9 cellular contexts compared by ENCODE assay signal in the genomic region with DNA sequence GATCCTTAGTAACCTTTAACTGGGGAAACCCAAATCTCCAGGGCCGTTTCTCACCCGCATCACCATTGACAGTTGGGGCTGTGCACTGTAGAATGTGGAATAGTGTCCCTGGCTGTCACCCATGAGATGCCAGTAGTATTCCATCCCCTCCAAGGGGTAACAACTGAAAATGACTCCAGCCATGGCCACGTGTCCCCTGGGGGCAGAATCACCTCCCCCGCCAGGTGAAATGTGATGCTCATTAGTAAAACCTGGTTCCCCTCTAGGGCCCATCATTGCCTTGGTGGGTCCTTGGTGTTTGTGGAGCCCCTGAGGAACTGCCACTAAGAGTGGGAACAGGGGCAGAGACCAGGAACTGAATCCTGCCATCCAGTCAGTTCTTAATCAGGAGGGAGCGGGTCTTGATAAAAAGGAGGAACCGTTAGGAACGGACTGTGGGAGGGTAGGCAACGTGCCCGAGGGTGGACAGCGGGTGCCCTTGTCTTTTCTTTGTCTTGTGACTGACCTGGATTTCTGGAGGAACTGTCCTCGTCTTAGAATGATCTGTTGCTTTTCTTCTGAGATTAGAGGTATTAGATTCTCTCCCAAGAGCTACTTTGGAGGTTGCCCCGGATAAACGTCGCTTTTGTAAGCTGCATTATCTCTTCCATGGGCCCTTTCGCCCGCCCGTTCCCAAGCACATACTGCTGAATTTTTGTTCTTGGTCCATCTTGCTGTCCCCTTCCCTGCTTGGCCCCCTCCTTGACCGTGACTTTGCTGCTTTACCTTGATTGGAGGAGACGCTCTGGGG. TPM values are rescaled to one million over a fixed set of nuclear protein-coding genes. Genes with fewer than 3 reads are reported as not detected.
DNase-seq lines count a peak whose midpoint lies in the region; ATAC-seq, FAIRE-seq and TF ChIP-seq lines count a peak whose summit lies in the region.
"Had no signal": no experiment of that assay in that cellular context is flagged by ENCODE, and none has a peak within 500 bp of the region (broad histone marks: within the 10 kb centered on the region; RNA-seq: fewer than 3 reads in every experiment).

No MANE protein-coding gene starts in this region.

- dilution Hi-C loops in mammary epithelial cell (cut with HindIII; ENCODE audit: low sequenced_read_pairs) = loop anchor here (5.0 kb wide), 1 partner anchor 88 kb away; no protein-coding TSS in a partner anchor

- H3K9ac ChIP-seq in HUES6 (ENCODE audit: low read length) (no peak overlapping the region), mammary epithelial cell (ENCODE audit: insufficient read depth, low read length) (peak overlapping the region; percentile 87)

- no peaks in the 10 kb centered on the region; the same call in 1 of the 2 replicates for H3K36me3 ChIP-seq in HUES6 (ENCODE audit: control insufficient read depth, insufficient read depth, low read length)
- H3K36me3 ChIP-seq in mammary epithelial cell (ENCODE audit: insufficient read depth, low read length) = no peaks in the 10 kb centered on the region
- H3K36me3 ChIP-seq in muscle layer of duodenum (ENCODE audit: control insufficient read depth in 1 of 2, insufficient read depth in 2 of 2, low read length in 2 of 2) = peaks cover 0 to 7% of the 10 kb centered on the region in 2 donors

- H3K4me1 ChIP-seq in A549 (peaks cover 34% of the 10 kb centered on the region), HUES6 (ENCODE audit: control insufficient read depth, insufficient read depth, low read length) (peaks cover 42% of the 10 kb centered on the region), mammary epithelial cell (ENCODE audit: insufficient read depth, low read length) (peaks cover 22% of the 10 kb centered on the region), muscle layer of duodenum (ENCODE audit: control insufficient read depth in 1 of 2, insufficient read depth in 2 of 2, low read length in 2 of 2) (peaks cover 13 to 51% of the 10 kb centered on the region in 2 donors)

- TF ChIP-seq POLR2A in A549 (IDR thresholded peaks at IDR 0.05; ENCODE audit: low read length) = no peak

- in situ Hi-C loops in mammary epithelial cell (cut with MboI; ENCODE audit: low sequenced_read_pairs in 2 of 2) = loop anchor here in 1 of 2 donors (10.0 kb wide), 1 partner anchor 306 kb away; no protein-coding TSS in a partner anchor

- POLR2A ChIA-PET in A549 (lab: Yijun Ruan, JAX) = no interaction called here

- intact Hi-C loops in mammary epithelial cell (cut with micrococcal nuclease) = loop anchor here (5.0 kb wide), 1 partner anchor 308 kb away; no protein-coding TSS in a partner anchor

- ATAC-seq in A549 (no peak), HG03280 (IDR thresholded peaks at IDR 0.05; ENCODE audit: unreplicated experiment) (no peak), GM21619 (IDR thresholded peaks at IDR 0.05; ENCODE audit: unreplicated experiment) (no peak), GM18861 (IDR thresholded peaks at IDR 0.05; ENCODE audit: unreplicated experiment) (no peak)

- no peaks in the 10 kb centered on the region for H4K20me1 ChIP-seq in mammary epithelial cell (ENCODE audit: insufficient read depth, low read length)

- TF ChIP-seq RAD21 in A549 (conservative IDR thresholded peaks at IDR 0.05 in 1 of 2, IDR thresholded peaks at IDR 0.05 in 1 of 2) = no peak

- TSS peak; percentile 52 for BruUV-seq in mammary epithelial cell (replicated peaks; lab: Mats Ljungman, UMichigan)

- CTCF ChIA-PET in A549 (lab: Yijun Ruan, JAX) = interaction anchor here (0.6 to 1.4 kb wide), 6 partner anchors 8 to 193 kb away, joined by 3 read pairs; no protein-coding TSS in a partner anchor
- CTCF ChIA-PET in mammary epithelial cell (lab: Charles Lee; ENCODE audit: low non-redundant PET) = no interaction called here

- H3K4me2 ChIP-seq in A549 (peak overlapping the region; percentile 96), mammary epithelial cell (ENCODE audit: insufficient read depth, low read depth, low read length) (peak overlapping the region; percentile 94)

- H3K27me3 ChIP-seq in HUES6 (ENCODE audit: control insufficient read depth, insufficient read depth, low read length) = no peaks in the 10 kb centered on the region
- no peaks in the 10 kb centered on the region for H3K27me3 ChIP-seq in mammary epithelial cell (ENCODE audit: insufficient read depth, low read length)
- H3K27me3 ChIP-seq in muscle layer of duodenum (ENCODE audit: low read depth, low read length) = no peaks in the 10 kb centered on the region

- peak overlapping the region; percentile 29; the same call in 2 of the 3 replicates for H3K4me3 ChIP-seq in A549
- peak overlapping the region; percentile 3; the same call in 1 of the 2 replicates for H3K4me3 ChIP-seq in HUES6 (ENCODE audit: low read depth, low read length)
- peak overlapping the region; percentile 29 to 56 (median 53) for H3K4me3 ChIP-seq in mammary epithelial cell (replicated peaks in 1 of 3; ENCODE audit: insufficient read depth in 1 of 3, low read depth in 2 of 3, low read length in 3 of 3)
- peak overlapping the region; percentile 42 to 55 for H3K4me3 ChIP-seq in muscle layer of duodenum (ENCODE audit: low read depth in 1 of 2, low read length in 2 of 2)

- H3K9me3 ChIP-seq in A549 (no peaks in the 10 kb centered on the region), HUES6 (ENCODE audit: control insufficient read depth, insufficient read depth, low read depth, low read length) (no peaks in the 10 kb centered on the region), mammary epithelial cell (replicated peaks; ENCODE audit: insufficient read depth, low read length) (no peaks in the 10 kb centered on the region), muscle layer of duodenum (ENCODE audit: control insufficient read depth in 1 of 2, low read length in 2 of 2) (no peaks in the 10 kb centered on the region)

- H3K27ac ChIP-seq in A549 (peak overlapping the region; percentile 83 to 94), HUES6 (ENCODE audit: low read depth, low read length) (peak overlapping the region; percentile 17; the same call in 1 of the 2 replicates), mammary epithelial cell (ENCODE audit: insufficient read depth, low read depth, low read length) (peak overlapping the region; percentile 91), muscle layer of duodenum (ENCODE audit: low read length) (peak overlapping the region; percentile 95)
- H3K27ac ChIP-seq: VCaP had no signal

- H3K79me2 ChIP-seq in mammary epithelial cell (ENCODE audit: insufficient read depth, low read length) = peaks cover 91% of the 10 kb centered on the region

- WGBS in A549 (ENCODE audit: missing lambda C conversion rate) = 85% methylated on average over 18 of the region's 19 CpGs
- 47% methylated on average over 18 of the region's 19 CpGs for WGBS in mammary epithelial cell (ENCODE audit: low coverage, missing lambda C conversion rate)

- no peak for TF ChIP-seq EP300 in A549 (IDR thresholded peaks at IDR 0.05)

- no peak for DNase-seq in A549 (ENCODE audit: low read depth in 1 of 2, low spot score in 1 of 2)
- peak; percentile 17 for DNase-seq in mammary epithelial cell
- DNase-seq in activated CD4-positive, CD25-positive, alpha-beta regulatory T cell (lab: John Stamatoyannopoulos, UW) = no peak

- TF ChIP-seq CTCF in A549 (IDR thresholded peaks at IDR 0.05) (no peak), mammary epithelial cell (conservative IDR thresholded peaks at IDR 0.05 in 1 of 2, IDR thresholded peaks at IDR 0.05 in 1 of 2; ENCODE audit: extremely low read depth in 1 of 2, insufficient read depth in 1 of 2, low read depth in 1 of 2, low read length in 2 of 2) (no peak)

- H2AFZ ChIP-seq in mammary epithelial cell (ENCODE audit: low read depth, low read length) = peak overlapping the region; percentile 28

- no peak for FAIRE-seq in A549 (lab: Jason Lieb, UNC)

TF ChIP-seq in A549, 52 proteins besides CTCF, POLR2A, EP300 and RAD21 (continues in another document):
- TF ChIP-seq HOXB13 (CRISPR knock-in tag; IDR thresholded peaks at IDR 0.05; ENCODE audit: low read depth) = no peak
- TF ChIP-seq RNF2 (IDR thresholded peaks at IDR 0.05; ENCODE audit: borderline replicate concordance, low read depth) = no peak
- no peak for TF ChIP-seq ZC3H11A (IDR thresholded peaks at IDR 0.05)
- no peak for TF ChIP-seq ZSCAN20 (CRISPR knock-in tag; IDR thresholded peaks at IDR 0.05)
- TF ChIP-seq CHD4 (IDR thresholded peaks at IDR 0.05; ENCODE audit: borderline replicate concordance) = no peak
- no peak for TF ChIP-seq BHLHE40 (IDR thresholded peaks at IDR 0.05; ENCODE audit: low read depth, low read length)
- TF ChIP-seq TFCP2L1 (CRISPR knock-in tag; IDR thresholded peaks at IDR 0.05) = no peak
- TF ChIP-seq HOXA7 (CRISPR knock-in tag; IDR thresholded peaks at IDR 0.05) = no peak
- no peak for TF ChIP-seq CBX8 (IDR thresholded peaks at IDR 0.05)
- TF ChIP-seq RCOR1 (IDR thresholded peaks at IDR 0.05; ENCODE audit: low read depth, low read length) = no peak
- no peak for TF ChIP-seq CHD2 (IDR thresholded peaks at IDR 0.05; ENCODE audit: low read length, partially characterized antibody)
- no peak for TF ChIP-seq RARB (CRISPR knock-in tag; IDR thresholded peaks at IDR 0.05)
- TF ChIP-seq CBX2 (IDR thresholded peaks at IDR 0.05; ENCODE audit: borderline replicate concordance, low read depth) = no peak

RNA-seq across cellular contexts. Expression of a gene that starts 3.5 kb away (rescaled TPM):
- polyA plus RNA-seq in A549 (2011; rRNA removed) (13.0 and 18.9 TPM in 2 replicates), A549 (2017; fragmentation: RNase III; extraction: RNeasy Plus Mini Kit Qiagen cat#74134 plus additional on column Dnase treatment) (23.9 to 28.1 TPM (median 27.7 TPM) in 3 replicates), mammary epithelial cell (37.8 TPM)
- polyA plus RNA-seq in A549 (2012; cell fraction: cytosol; rRNA removed) = 18.7 and 25.6 TPM in 2 replicates
- 68.0 and 89.4 TPM in 2 replicates for polyA plus RNA-seq in A549 (2012; cell fraction: nucleus; rRNA removed)
- polyA minus RNA-seq in A549 (2011; rRNA and poly(A)+ RNA removed) = 34.1 and 36.5 TPM in 2 replicates
- 10 to 100 TPM; 61.2 to 64.5 TPM for total RNA-seq in mammary epithelial cell
- 61.1 TPM for polyA minus RNA-seq in mammary epithelial cell

RNA-seq across cellular contexts. Expression of a gene that starts 3.9 kb away (rescaled TPM):
- 13.9 and 15.1 TPM in 2 replicates for polyA plus RNA-seq in A549 (2011; rRNA removed)
- polyA plus RNA-seq in A549 (2012; cell fraction: cytosol; rRNA removed) = 17.2 and 18.7 TPM in 2 replicates
- polyA plus RNA-seq in A549 (2012; cell fraction: nucleus; rRNA removed) = 19.3 and 21.3 TPM in 2 replicates
- polyA plus RNA-seq in A549 (2017; fragmentation: RNase III; extraction: RNeasy Plus Mini Kit Qiagen cat#74134 plus additional on column Dnase treatment) = 15.9 to 16.6 TPM (median 16.2 TPM) in 3 replicates
- 6.4 and 13.5 TPM in 2 replicates for polyA minus RNA-seq in A549 (2011; rRNA and poly(A)+ RNA removed)
- 10 to 100 TPM in 1 of 2 donors, 1 to 10 TPM in 1; 1.2 to 12.5 TPM for total RNA-seq in mammary epithelial cell
- polyA plus RNA-seq in mammary epithelial cell = 15.6 TPM
- polyA minus RNA-seq in mammary epithelial cell = 2.8 TPM

RNA-seq across cellular contexts. Expression of a gene that starts 52.5 kb away (rescaled TPM):
- 0.03 and 0.12 TPM in 2 replicates for polyA plus RNA-seq in A549 (2011; rRNA removed)
- 0.03 and 0.05 TPM in 2 replicates for polyA plus RNA-seq in A549 (2012; cell fraction: cytosol; rRNA removed)
- 0.01 and 0.09 TPM in 2 replicates for polyA plus RNA-seq in A549 (2012; cell fraction: nucleus; rRNA removed)
- polyA plus RNA-seq in A549 (2017; fragmentation: RNase III; extraction: RNeasy Plus Mini Kit Qiagen cat#74134 plus additional on column Dnase treatment) = not detected in 3 replicates
- 0.41 and 0.54 TPM in 2 replicates for polyA minus RNA-seq in A549 (2011; rRNA and poly(A)+ RNA removed)
- 1 to 10 TPM; 1.2 to 3.5 TPM for total RNA-seq in mammary epithelial cell
- 1.8 TPM for polyA plus RNA-seq in mammary epithelial cell
- 11.2 TPM for polyA minus RNA-seq in mammary epithelial cell

Comparison
In these comparisons a context has a peak if more than half of its experiments do, and no peak if none do; other contexts are left out.
1. H3K27ac ChIP-seq: peak in every context shown above with its lines; median percentile 95 in muscle layer of duodenum; 91 in mammary epithelial cell; 88 in A549; 17 in HUES6.
2. H3K4me3 ChIP-seq: peak in every context shown above with its lines; median percentile 53 in mammary epithelial cell; 48 in muscle layer of duodenum; 29 in A549; 3 in HUES6.